In the genomic region with DNA sequence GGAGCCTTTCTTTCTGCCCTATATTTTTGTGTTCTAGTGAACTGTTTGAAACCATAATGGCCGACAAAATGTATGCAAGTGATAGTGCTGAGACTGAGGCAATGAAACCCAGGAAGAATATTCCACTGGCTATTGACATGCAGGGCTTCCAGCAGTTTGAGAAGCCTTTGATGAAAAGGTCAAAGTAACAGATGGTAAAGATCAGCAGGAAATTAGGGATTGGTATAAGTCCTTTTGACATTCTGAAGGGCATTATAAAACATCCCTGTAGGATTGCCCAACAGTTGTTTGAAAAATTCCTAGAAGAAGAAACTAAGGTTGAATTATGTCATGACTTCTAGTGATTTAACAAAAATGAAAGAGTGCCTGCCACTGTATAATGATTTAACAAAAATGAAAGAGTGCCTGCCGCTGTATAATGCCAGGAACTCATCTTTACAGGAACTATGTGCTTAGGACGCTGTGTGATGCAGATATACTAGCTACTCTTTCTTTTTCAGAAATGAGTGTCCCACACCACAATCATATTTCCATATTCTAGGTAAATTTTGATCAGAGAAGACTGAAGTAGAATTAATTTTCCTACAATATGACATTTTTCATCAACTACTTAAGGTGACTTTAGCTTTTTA, we compare ENCODE assay signal across 19 cellular contexts.
DNase-seq lines count a peak whose midpoint lies in the region; ATAC-seq, FAIRE-seq and TF ChIP-seq lines count a peak whose summit lies in the region.
"Had no signal": no experiment of that assay in that cellular context is flagged by ENCODE, and none has a peak within 500 bp of the region (broad histone marks: within the 10 kb centered on the region; RNA-seq: fewer than 3 reads in every experiment).

No MANE protein-coding gene starts in this region.

- DNase-seq in H7 (peak; percentile 2), NCI-H82 (lab: John Stamatoyannopoulos, UW) (peak; percentile 82), H1 (ENCODE audit: low read depth in 1 of 2, low spot score in 2 of 2) (no peak), right lobe of liver (no peak), NCI-H2171 (lab: John Stamatoyannopoulos, UW) (no peak)
- DNase-seq: CD8-positive, alpha-beta memory T cell; GDM1; NCI-H1105; NCI-H1694; NCI-H2107; NCI-H345; NCI-H526 treated with DMSO at 0.1 percent for 48 hours had no signal

- H2BK120ac ChIP-seq in H1 (replicated peaks; ENCODE audit: low read depth, low read length), result no peak overlapping the region

- intact Hi-C loops in right lobe of liver (cut with DNase I), result no loop called here

- H3K4me3 ChIP-seq in H7 (ENCODE audit: insufficient read depth, low read depth, low read length) (no peak overlapping the region), H1 (ENCODE audit: extremely low read depth in 1 of 4, insufficient read depth in 2 of 4, low read depth in 3 of 4, low read length in 4 of 4) (no peak overlapping the region), mesodermal cell (ENCODE audit: extremely low read depth, insufficient read depth, low read length, poor library complexity, severe bottlenecking) (no peak overlapping the region), right lobe of liver (no peak overlapping the region)
- H3K4me3 ChIP-seq: A549; BLaER1 treated with 17β-estradiol and CSF1 and Interleukin-3, amounts not matched to agents 10 nM and 100 nM; GM12878; SK-N-MC had no signal

- H3K4me1 ChIP-seq in H1 (replicated peaks in 1 of 4; ENCODE audit: control insufficient read depth in 3 of 4, insufficient read depth in 4 of 4, low read length in 3 of 4) (peaks cover 0 to 8% (median 0%) of the 10 kb centered on the region in 4 experiments; a peak in 4 of 7 replicates), mesodermal cell (ENCODE audit: control insufficient read depth, insufficient read depth, low read length, poor library complexity, severe bottlenecking) (no peaks in the 10 kb centered on the region), right lobe of liver (no peaks in the 10 kb centered on the region)
- H3K4me1 ChIP-seq: A549; BLaER1 treated with 17β-estradiol and CSF1 and Interleukin-3, amounts not matched to agents 10 nM and 100 nM had no signal

- WGBS in H1 (ENCODE audit: extremely low coverage in 1 of 2, insufficient coverage in 1 of 2, insufficient read length in 1 of 2, insufficient replicate concordance in 2 of 2, low coverage in 1 of 2, low lambda C conversion rate in 2 of 2, missing lambda C conversion rate in 1 of 2), 2 experiments, result 64% methylated on average over 3 of the region's 3 CpGs; no CpG with 5 or more reads in 1 of the 2 experiments
- WGBS in mesodermal cell (ENCODE audit: insufficient coverage in 2 of 2), 2 experiments, result 57 to 69% methylated on average over 2 of the region's 3 CpGs
- 83% methylated on average over 3 of the region's 3 CpGs for WGBS in right lobe of liver (ENCODE audit: insufficient coverage, low coverage, low lambda C conversion rate, missing lambda C conversion rate)

- H3K79me1 ChIP-seq in H1 (ENCODE audit: low read depth, low read length), result no peaks in the 10 kb centered on the region

- POLR2A ChIA-PET in H1 (lab: Charles Lee; ENCODE audit: partially characterized antibody), result interaction anchor here (0.9 kb wide), 1 partner anchor 23 kb away, joined by 3 read pairs; no protein-coding TSS in a partner anchor

- H2AFZ ChIP-seq in H1 (ENCODE audit: low read length), result no peak overlapping the region

- H4K20me1 ChIP-seq in H1 (replicated peaks in 1 of 2; ENCODE audit: control insufficient read depth in 1 of 2, insufficient read depth in 2 of 2, low read length in 2 of 2), result no peaks in the 10 kb centered on the region

- no peak for TF ChIP-seq RAD21 in H1 (IDR thresholded peaks at IDR 0.05 in 1 of 2, conservative IDR thresholded peaks at IDR 0.05 in 1 of 2; ENCODE audit: low read depth in 2 of 2, low read length in 2 of 2)

- TF ChIP-seq POLR2A in H1 (IDR thresholded peaks at IDR 0.05; ENCODE audit: control extremely low read depth in 1 of 2, low read depth in 2 of 2, low read length in 2 of 2), result no peak
- no peak for TF ChIP-seq POLR2A in right lobe of liver (IDR thresholded peaks at IDR 0.05)

- H2AK5ac ChIP-seq in H1 (ENCODE audit: low read depth, low read length), result no peak overlapping the region

- no peaks in the 10 kb centered on the region for H3K27me3 ChIP-seq in H7 (ENCODE audit: control insufficient read depth, insufficient read depth, low read length)
- no peaks in the 10 kb centered on the region for H3K27me3 ChIP-seq in H1 (replicated peaks in 1 of 4; ENCODE audit: control insufficient read depth in 3 of 4, extremely low read depth in 1 of 4, insufficient read depth in 3 of 4, low read length in 3 of 4)
- H3K27me3 ChIP-seq in right lobe of liver, result no peaks in the 10 kb centered on the region
- H3K27me3 ChIP-seq: BLaER1 treated with 17β-estradiol and CSF1 and Interleukin-3, amounts not matched to agents 10 nM and 100 nM had no signal

- no peak overlapping the region for H4K8ac ChIP-seq in H1 (ENCODE audit: extremely low read depth, insufficient read depth, low read length)

- H3K36me3 ChIP-seq in H7 (replicated peaks; ENCODE audit: control insufficient read depth, insufficient read depth, low read length), result no peaks in the 10 kb centered on the region
- H3K36me3 ChIP-seq in H1 (ENCODE audit: control insufficient read depth in 2 of 4, insufficient read depth in 4 of 4, low read length in 3 of 4), result no peaks in the 10 kb centered on the region
- no peaks in the 10 kb centered on the region for H3K36me3 ChIP-seq in mesodermal cell (ENCODE audit: control insufficient read depth, insufficient read depth, low read length)
- H3K36me3 ChIP-seq in right lobe of liver, result no peaks in the 10 kb centered on the region
- H3K36me3 ChIP-seq: BLaER1 treated with 17β-estradiol and CSF1 and Interleukin-3, amounts not matched to agents 10 nM and 100 nM had no signal

- CTCF ChIA-PET in H1 (lab: Charles Lee; ENCODE audit: partially characterized antibody), result interaction anchor here (0.6 kb wide), 1 partner anchor 35 kb away, joined by 3 read pairs; no protein-coding TSS in a partner anchor

- peak overlapping the region; percentile 13 to 35; a peak in 2 of 4 replicates for H3K4me2 ChIP-seq in H1 (ENCODE audit: insufficient read depth in 1 of 2, low read depth in 2 of 2, low read length in 2 of 2)
- H3K4me2 ChIP-seq: A549; BLaER1 treated with 17β-estradiol and CSF1 and Interleukin-3, amounts not matched to agents 10 nM and 100 nM had no signal

- H3K79me2 ChIP-seq in H1 (ENCODE audit: control insufficient read depth in 1 of 2, insufficient read depth in 2 of 2, low read length in 2 of 2), result no peaks in the 10 kb centered on the region

- H3K9me3 ChIP-seq in H1 (ENCODE audit: insufficient read depth in 2 of 2, low read depth in 1 of 2, low read length in 1 of 2) (no peaks in the 10 kb centered on the region), mesodermal cell (ENCODE audit: control insufficient read depth, low read length) (no peaks in the 10 kb centered on the region), right lobe of liver (no peaks in the 10 kb centered on the region)
- H3K9me3 ChIP-seq: A549; BLaER1 treated with 17β-estradiol and CSF1 and Interleukin-3, amounts not matched to agents 10 nM and 100 nM had no signal

- no peaks in the 10 kb centered on the region for H3K23me2 ChIP-seq in H1 (ENCODE audit: low read depth, low read length)

- no peak overlapping the region for H3K9ac ChIP-seq in H1 (replicated peaks in 1 of 4; ENCODE audit: extremely low read depth in 1 of 4, low read depth in 3 of 4, low read length in 3 of 4)
- H3K9ac ChIP-seq: BLaER1 treated with 17β-estradiol and CSF1 and Interleukin-3, amounts not matched to agents 10 nM and 100 nM had no signal

- no peak overlapping the region for H4K5ac ChIP-seq in H1 (ENCODE audit: insufficient read length, low read depth, low read length)

- no peak overlapping the region; the same call in 1 of the 2 replicates for H2BK5ac ChIP-seq in H1 (ENCODE audit: low read depth, low read length)

- H2BK15ac ChIP-seq in H1 (ENCODE audit: low read length), result no peak overlapping the region

- no peak overlapping the region for H3K4ac ChIP-seq in H1 (replicated peaks; ENCODE audit: insufficient read length, low read depth, low read length)

- FAIRE-seq in H1 (lab: Jason Lieb, UNC), result peak; percentile 69
- FAIRE-seq: A549, GM12878, GM18507 had no signal

- no peak overlapping the region for H3K56ac ChIP-seq in H1 (replicated peaks; ENCODE audit: insufficient read length, low read depth, low read length)

- no peak overlapping the region for H2BK20ac ChIP-seq in H1 (ENCODE audit: low read length)

- no peak overlapping the region for H3K18ac ChIP-seq in H1 (ENCODE audit: extremely low read depth, low read length)

- H2BK12ac ChIP-seq in H1 (ENCODE audit: low read depth, low read length), result no peak overlapping the region

- no peak overlapping the region for H3K23ac ChIP-seq in H1 (ENCODE audit: insufficient read length)

- H3K27ac ChIP-seq in H1 (ENCODE audit: low read depth, low read length), result no peak overlapping the region
- peak overlapping the region; percentile 30 for H3K27ac ChIP-seq in mesodermal cell (ENCODE audit: low read depth, low read length, severe bottlenecking)
- H3K27ac ChIP-seq in right lobe of liver, result no peak overlapping the region
- H3K27ac ChIP-seq: A549; BLaER1 treated with 17β-estradiol and CSF1 and Interleukin-3, amounts not matched to agents 10 nM and 100 nM; SK-N-MC had no signal

- TF ChIP-seq CTCF in H1 (IDR thresholded peaks at IDR 0.05; ENCODE audit: control extremely low read depth in 1 of 3, insufficient read depth in 1 of 3, low read depth in 1 of 3, low read length in 3 of 3) (no peak), right lobe of liver (IDR thresholded peaks at IDR 0.05) (no peak)

- H4K91ac ChIP-seq in H1 (replicated peaks; ENCODE audit: insufficient read length, low read length), result no peak overlapping the region

- ATAC-seq in right lobe of liver, result no peak
- no peak for ATAC-seq in HG03469 (IDR thresholded peaks at IDR 0.05; ENCODE audit: unreplicated experiment)
- ATAC-seq: A549, GM12878 had no signal

- 0 out of 3 replicates have a peak, but pooled peaks of 1 of the 2 experiments have one; percentile 7 for TF ChIP-seq EP300 in H1 (IDR thresholded peaks at IDR 0.05; ENCODE audit: borderline replicate concordance in 1 of 2, low read depth in 2 of 2, low read length in 2 of 2)

- H3K14ac ChIP-seq in H1 (ENCODE audit: insufficient read length), result no peak overlapping the region

TF ChIP-seq in H1, 55 proteins besides CTCF, POLR2A, EP300 and RAD21 (continues in another document):
- no peak for TF ChIP-seq NANOG (IDR thresholded peaks at IDR 0.05; ENCODE audit: insufficient read depth, low read depth, low read length, poor library complexity, severe bottlenecking)
- TF ChIP-seq CBX5 (IDR thresholded peaks at IDR 0.05; ENCODE audit: low read depth, low read length), result no peak
- TF ChIP-seq CEBPB (IDR thresholded peaks at IDR 0.05; ENCODE audit: low read depth, low read length), result peak; percentile 77
- no peak for TF ChIP-seq EGR1 (IDR thresholded peaks at IDR 0.05; ENCODE audit: borderline replicate concordance, low read depth, low read length)
- peak in 1 of 2 experiments; percentile 50; a peak in 1 of 4 replicates for TF ChIP-seq HDAC2 (IDR thresholded peaks at IDR 0.05; ENCODE audit: borderline replicate concordance in 1 of 2, low read depth in 2 of 2, low read length in 2 of 2)
- no peak for TF ChIP-seq BRCA1 (IDR thresholded peaks at IDR 0.05; ENCODE audit: low read depth, low read length)

Comparison
In these comparisons a context has a peak if more than half of its experiments do, and no peak if none do; other contexts are left out.
1. DNase-seq: peak in H7 (single experiment) and NCI-H82 (single experiment); none in H1 (0 of 2), right lobe of liver (0 of 3) and NCI-H2171 (single experiment).